16 cellular contexts compared by ENCODE assay signal in the genomic region with DNA sequence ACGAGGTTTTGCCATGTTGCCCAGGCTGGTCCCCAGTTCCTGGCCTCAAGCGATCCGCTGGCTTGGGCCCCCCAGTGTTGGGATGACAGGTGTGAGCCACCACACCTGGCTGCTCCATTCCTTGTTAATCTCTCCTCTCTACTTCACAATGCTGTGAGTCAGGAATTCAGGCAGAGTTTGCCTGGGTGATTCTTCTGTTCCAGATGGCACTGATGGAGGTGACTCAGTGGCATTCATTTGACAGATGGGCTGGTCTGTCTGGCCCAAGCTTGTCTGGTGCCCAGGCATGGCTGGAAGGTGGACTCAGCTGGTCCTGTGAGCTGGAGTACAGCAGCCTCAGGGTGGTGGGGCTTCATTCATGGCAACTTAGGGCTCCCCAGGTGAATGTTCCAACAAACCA. TPM values are rescaled to one million over a fixed set of nuclear protein-coding genes. Genes with fewer than 3 reads are reported as not detected.
A peak's percentile ranks its signal among the peaks of the same experiment; 100 is the strongest.
DNase-seq lines count a peak whose midpoint lies in the region; ATAC-seq, FAIRE-seq and TF ChIP-seq lines count a peak whose summit lies in the region.
"Had no signal": no experiment of that assay in that cellular context is flagged by ENCODE, and none has a peak within 500 bp of the region (broad histone marks: within the 10 kb centered on the region; RNA-seq: fewer than 3 reads in every experiment).

No MANE protein-coding gene starts in this region.

- H3K4me1 ChIP-seq in esophagus muscularis mucosa (no peaks in the 10 kb centered on the region), sigmoid colon (no peaks in the 10 kb centered on the region)
- H3K4me1 ChIP-seq: A549, BE2C had no signal

- H3K36me3 ChIP-seq in bronchial epithelial cell (ENCODE audit: control insufficient read depth, insufficient read depth, low read length) (no peaks in the 10 kb centered on the region), esophagus muscularis mucosa (peaks cover 0 to 2% (median 2%) of the 10 kb centered on the region in 4 donors), sigmoid colon (peaks cover 0 to 2% (median 0%) of the 10 kb centered on the region in 4 donors)
- H3K36me3 ChIP-seq: BE2C had no signal

- H3K9me3 ChIP-seq in esophagus muscularis mucosa: no peaks in the 10 kb centered on the region
- no peaks in the 10 kb centered on the region for H3K9me3 ChIP-seq in sigmoid colon
- H3K9me3 ChIP-seq: A549, BE2C, Caco-2 had no signal

- TF ChIP-seq EP300 in esophagus muscularis mucosa (IDR thresholded peaks at IDR 0.05) (no peak), sigmoid colon (IDR thresholded peaks at IDR 0.05) (no peak)

- H3K27ac ChIP-seq in esophagus muscularis mucosa (replicated peaks in 1 of 4): no peak overlapping the region
- no peak overlapping the region for H3K27ac ChIP-seq in sigmoid colon
- H3K27ac ChIP-seq: A549, C4-2B had no signal

- no peak for ATAC-seq in HG02870 (IDR thresholded peaks at IDR 0.05; ENCODE audit: unreplicated experiment)
- ATAC-seq: A549, HCT116 had no signal

- TF ChIP-seq POLR2A in esophagus muscularis mucosa (IDR thresholded peaks at IDR 0.05; ENCODE audit: low read depth) (no peak), sigmoid colon (IDR thresholded peaks at IDR 0.05) (no peak)

- CTCF ChIA-PET in GM10248 (lab: Yijun Ruan, JAX): interaction anchor here (1.1 to 3.8 kb wide), 5 partner anchors 8 to 325 kb away, joined by 3 to 15 read pairs (median 3); no protein-coding TSS in a partner anchor

- DNase-seq in bronchial epithelial cell (ENCODE audit: low read depth) (peak; percentile 73), esophagus muscularis mucosa (ENCODE audit: extremely low spot score) (peak; percentile 86), myocyte (ENCODE audit: low read depth) (peak; percentile 5), GM10248 (ENCODE audit: extremely low spot score) (no peak), sigmoid colon (no peak)
- DNase-seq: BE2C; Caco-2; CD4-positive, alpha-beta memory T cell; DND-41; GDM1 had no signal

- H3K4me3 ChIP-seq in bronchial epithelial cell (ENCODE audit: low read depth, low read length): no peak overlapping the region
- no peak overlapping the region for H3K4me3 ChIP-seq in esophagus muscularis mucosa
- H3K4me3 ChIP-seq in sigmoid colon: no peak overlapping the region
- H3K4me3 ChIP-seq: A549 had no signal

- peak; percentile 72 for FAIRE-seq in bronchial epithelial cell (lab: Jason Lieb, UNC)
- FAIRE-seq: A549, H54 had no signal

- H3K27me3 ChIP-seq in bronchial epithelial cell (ENCODE audit: control insufficient read depth, insufficient read depth, low read length) (no peaks in the 10 kb centered on the region), esophagus muscularis mucosa (no peaks in the 10 kb centered on the region), sigmoid colon (no peaks in the 10 kb centered on the region)
- H3K27me3 ChIP-seq: BE2C had no signal

- POLR2A ChIA-PET in GM10248 (lab: Yijun Ruan, JAX): no interaction called here

- intact Hi-C loops in esophagus muscularis mucosa (cut with DNase I): no loop called here
- intact Hi-C loops in sigmoid colon (cut with DNase I): no loop called here

- 89% methylated on average over 3 of the region's 3 CpGs for WGBS in esophagus muscularis mucosa
- WGBS in sigmoid colon, 2 donors: 91 to 95% methylated on average over 3 of the region's 3 CpGs

- TF ChIP-seq CTCF in bronchial epithelial cell (IDR thresholded peaks at IDR 0.05; ENCODE audit: insufficient read depth, low read length, severe bottlenecking) (no peak), esophagus muscularis mucosa (IDR thresholded peaks at IDR 0.05) (no peak), GM10248 (IDR thresholded peaks at IDR 0.05; ENCODE audit: control extremely low read depth, extremely low read depth, low read depth, missing control alignments) (no peak), sigmoid colon (IDR thresholded peaks at IDR 0.05) (no peak)

RNA-seq across cellular contexts. Expression of gene SLC6A20, which starts 43.2 kb away (rescaled TPM):
- 0.13 TPM in 1 of 2 replicates, not detected in the other for total RNA-seq in bronchial epithelial cell
- total RNA-seq in esophagus muscularis mucosa: under 1 TPM in 3 of 4 donors, not detected in 1; 0.19 to 0.33 (median 0.29) TPM
- not detected in 2 replicates for total RNA-seq in myocyte
- polyA plus RNA-seq in myocyte (2012): 0.01 TPM
- under 1 TPM in 1 of 4 donors, not detected in 3; 0.16 TPM for total RNA-seq in sigmoid colon
- 1 to 10 TPM in 1 of 3 donors, under 1 TPM in 1, not detected in 1; 0.60 to 1.4 TPM for polyA plus RNA-seq in sigmoid colon
- total RNA-seq: CD4-positive, alpha-beta memory T cell had no signal
- polyA plus RNA-seq: A549, AG04450 had no signal

Comparison
In these comparisons a context has a peak if more than half of its experiments do, and no peak if none do; other contexts are left out.
1. DNase-seq: peak in bronchial epithelial cell (single experiment), esophagus muscularis mucosa (single experiment) and myocyte (single experiment); none in GM10248 (single experiment) and sigmoid colon (single experiment).